ENCODE assay signal across 8 cellular contexts in the genomic region with DNA sequence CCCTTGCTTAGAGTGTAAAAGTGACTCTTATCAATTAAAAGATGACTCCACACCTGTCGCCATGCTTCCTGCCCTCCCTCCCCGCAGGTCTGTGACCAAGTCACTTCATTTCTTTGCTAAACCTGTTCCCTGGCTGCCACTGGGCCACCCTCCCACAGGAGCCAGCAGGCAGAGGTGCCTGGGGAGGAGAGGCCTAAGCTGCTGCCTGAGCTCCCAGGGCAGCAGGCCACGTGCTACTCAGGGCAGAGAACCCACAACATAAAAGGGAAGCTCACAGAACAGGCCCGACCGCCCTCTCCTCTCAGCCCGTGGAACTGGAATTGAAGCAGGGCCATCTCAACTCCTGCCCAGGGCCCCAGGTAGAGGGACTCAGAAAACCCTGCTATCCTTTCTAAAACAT. TPM values are rescaled to one million over a fixed set of nuclear protein-coding genes. Genes with fewer than 3 reads are reported as not detected.
DNase-seq lines count a peak whose midpoint lies in the region; ATAC-seq and TF ChIP-seq lines count a peak whose summit lies in the region.
"Had no signal": no experiment of that assay in that cellular context is flagged by ENCODE, and none has a peak within 500 bp of the region (broad histone marks: within the 10 kb centered on the region; RNA-seq: fewer than 3 reads in every experiment).

No MANE protein-coding gene starts in this region.

- H3K27me3 Mint-ChIP-seq in HFFc6 (ENCODE audit: insufficient read depth), result peaks cover 2% of the 10 kb centered on the region; the same call in 1 of the 2 replicates
- H3K27me3 Mint-ChIP-seq in stimulated activated memory B cell treated with anti-CD40 and anti-IgM and Interleukin-4, amounts not matched to agents 10 μg/mL and 1 μg/mL and 100 μg/mL, for 72 hours, result no peaks in the 10 kb centered on the region
- H3K27me3 Mint-ChIP-seq in activated naive CD8-positive, alpha-beta T cell treated with anti-CD3 and anti-CD28 coated beads, Interleukin-2, amount 50 U/mL, for 24 hours, result peaks cover 12% of the 10 kb centered on the region

- no peaks in the 10 kb centered on the region for H3K9me3 Mint-ChIP-seq in HFFc6
- H3K9me3 Mint-ChIP-seq in stimulated activated memory B cell treated with anti-CD40 and anti-IgM and Interleukin-4, amounts not matched to agents 10 μg/mL and 1 μg/mL and 100 μg/mL, for 72 hours, result no peaks in the 10 kb centered on the region
- H3K9me3 Mint-ChIP-seq in activated naive CD8-positive, alpha-beta T cell treated with anti-CD3 and anti-CD28 coated beads, Interleukin-2, amount 50 U/mL, for 24 hours, result no peaks in the 10 kb centered on the region

- H3K36me3 Mint-ChIP-seq in HFFc6 (ENCODE audit: low read depth), result peaks cover 55% of the 10 kb centered on the region
- no peaks in the 10 kb centered on the region for H3K36me3 Mint-ChIP-seq in stimulated activated memory B cell treated with anti-CD40 and anti-IgM and Interleukin-4, amounts not matched to agents 10 μg/mL and 1 μg/mL and 100 μg/mL, for 72 hours
- no peaks in the 10 kb centered on the region for H3K36me3 Mint-ChIP-seq in activated naive CD8-positive, alpha-beta T cell treated with anti-CD3 and anti-CD28 coated beads, Interleukin-2, amount 50 U/mL, for 24 hours (ENCODE audit: low read depth)

- H3K4me3 Mint-ChIP-seq in HFFc6, result peak overlapping the region; percentile 19; the same call in 1 of the 2 replicates
- no peak overlapping the region for H3K4me3 Mint-ChIP-seq in stimulated activated memory B cell treated with anti-CD40 and anti-IgM and Interleukin-4, amounts not matched to agents 10 μg/mL and 1 μg/mL and 100 μg/mL, for 72 hours
- H3K4me3 Mint-ChIP-seq in activated naive CD8-positive, alpha-beta T cell treated with anti-CD3 and anti-CD28 coated beads, Interleukin-2, amount 50 U/mL, for 24 hours, result no peak overlapping the region

- no peak for DNase-seq in HFFc6
- DNase-seq in SKM-1 treated with dmso at 0.1 percent for 144 hours (lab: John Stamatoyannopoulos, UW; ENCODE audit: unreplicated experiment), result peak; percentile 94
- DNase-seq in hippocampal formation (lab: John Stamatoyannopoulos, UW), result peak; percentile 31 to 57
- DNase-seq in activated naive CD8-positive, alpha-beta T cell treated with anti-CD3 and anti-CD28 coated beads, Interleukin-2, amount 50 U/mL, for 24 hours, result no peak
- DNase-seq: MG63 had no signal

- peak overlapping the region; percentile 34; the same call in 1 of the 2 replicates for H3K27ac Mint-ChIP-seq in HFFc6
- peak overlapping the region; percentile 78 for H3K27ac Mint-ChIP-seq in stimulated activated memory B cell treated with anti-CD40 and anti-IgM and Interleukin-4, amounts not matched to agents 10 μg/mL and 1 μg/mL and 100 μg/mL, for 72 hours
- H3K27ac Mint-ChIP-seq in activated naive CD8-positive, alpha-beta T cell treated with anti-CD3 and anti-CD28 coated beads, Interleukin-2, amount 50 U/mL, for 24 hours, result no peak overlapping the region

- peaks cover 83% of the 10 kb centered on the region for H3K4me1 Mint-ChIP-seq in HFFc6 (ENCODE audit: low read depth)
- H3K4me1 Mint-ChIP-seq in stimulated activated memory B cell treated with anti-CD40 and anti-IgM and Interleukin-4, amounts not matched to agents 10 μg/mL and 1 μg/mL and 100 μg/mL, for 72 hours, result peaks cover 28% of the 10 kb centered on the region
- H3K4me1 Mint-ChIP-seq in activated naive CD8-positive, alpha-beta T cell treated with anti-CD3 and anti-CD28 coated beads, Interleukin-2, amount 50 U/mL, for 24 hours, result peaks cover 26% of the 10 kb centered on the region

- no peak for TF ChIP-seq CTCF in HFFc6 (IDR thresholded peaks at IDR 0.05)

- ATAC-seq in stimulated activated memory B cell treated with anti-CD40 and anti-IgM and Interleukin-4, amounts not matched to agents 10 μg/mL and 1 μg/mL and 100 μg/mL, for 72 hours, result no peak
- no peak for ATAC-seq in activated naive CD8-positive, alpha-beta T cell treated with anti-CD3 and anti-CD28 coated beads, Interleukin-2, amount 50 U/mL, for 24 hours
- ATAC-seq in GM18502 (IDR thresholded peaks at IDR 0.05; ENCODE audit: poor library complexity, unreplicated experiment) (no peak), HG03565 (IDR thresholded peaks at IDR 0.05; ENCODE audit: unreplicated experiment) (no peak)

RNA-seq across cellular contexts. Expression of a gene that starts 4.9 kb away (rescaled TPM):
- 100 to 1,000 TPM in 1 of 6 experiments, 10 to 100 TPM in 5; 72.4 to 118 (median 88.4) TPM for total RNA-seq in HFFc6 (2021; fragmentation: NEBNext Ultra II Directional; extraction: Animal tissue kit (Norgen Biotek cat#: 25700))

Comparison
In these comparisons a context has a peak if more than half of its experiments do, and no peak if none do; other contexts are left out.
1. DNase-seq: peak in SKM-1 treated with dmso at 0.1 percent for 144 hours (single experiment) and hippocampal formation (2 of 2); none in HFFc6 (single experiment) and activated naive CD8-positive, alpha-beta T cell treated with anti-CD3 and anti-CD28 coated beads, Interleukin-2, amount 50 U/mL, for 24 hours (single experiment).